8 cellular contexts compared by ENCODE assay signal in genomic region chr14:48398675-48399282, GRCh38.
DNase-seq lines count a peak whose midpoint lies in the region; ATAC-seq, FAIRE-seq and TF ChIP-seq lines count a peak whose summit lies in the region.

No MANE protein-coding gene starts in this region.

- DNase-seq in D721Med (ENCODE audit: insufficient read length, low spot score) = no peak
- DNase-seq in NCI-H524 (lab: John Stamatoyannopoulos, UW) = peak; percentile 62 to 87
- DNase-seq in cerebellar cortex (ENCODE audit: low spot score) = peak; percentile 17
- DNase-seq in myocyte (ENCODE audit: low read depth) = peak; percentile 4
- DNase-seq in stimulated activated CD4-positive, alpha-beta T cell treated with anti-CD3 and anti-CD28 coated beads, Interleukin-4, amount 100 ng/mL, for 1 hour = no peak
- no peak for DNase-seq in ecto neural progenitor cell (ENCODE audit: low spot score)

- TF ChIP-seq CTCF in D721Med (IDR thresholded peaks at IDR 0.05; ENCODE audit: insufficient read depth, missing control alignments) = peak; percentile 83

- peak; percentile 69 for FAIRE-seq in D721Med (lab: Jason Lieb, UNC)

- ATAC-seq in HG02798 (IDR thresholded peaks at IDR 0.05; ENCODE audit: poor library complexity, unreplicated experiment) (peak; percentile 49), HG03571 (IDR thresholded peaks at IDR 0.05; ENCODE audit: unreplicated experiment) (no peak)

Comparison
In these comparisons a context has a peak if more than half of its experiments do, and no peak if none do; other contexts are left out.
1. DNase-seq: peak in NCI-H524 (2 of 2), cerebellar cortex (single experiment) and myocyte (single experiment); none in D721Med (single experiment), stimulated activated CD4-positive, alpha-beta T cell treated with anti-CD3 and anti-CD28 coated beads, Interleukin-4, amount 100 ng/mL, for 1 hour (single experiment) and ecto neural progenitor cell (single experiment).